In genomic region chr2:65922794-65923193, GRCh38 we compare ENCODE assay signal across 13 cellular contexts.
A peak's percentile ranks its signal among the peaks of the same experiment; 100 is the strongest.
DNase-seq lines count a peak whose midpoint lies in the region; ATAC-seq and TF ChIP-seq lines count a peak whose summit lies in the region.
"Had no signal": no experiment of that assay in that cellular context is flagged by ENCODE, and none has a peak within 500 bp of the region (broad histone marks: within the 10 kb centered on the region; RNA-seq: fewer than 3 reads in every experiment).

No MANE protein-coding gene starts in this region.

- ATAC-seq in left lung: peak; percentile 80
- ATAC-seq: naive thymus-derived CD8-positive, alpha-beta T cell had no signal

- DNase-seq in A673 (ENCODE audit: low spot score) (peak; percentile 72), LoVo (ENCODE audit: low spot score) (peak; percentile 55), adipocyte (ENCODE audit: low read depth) (no peak), left lung (no peak), NCI-H1105 (lab: John Stamatoyannopoulos, UW) (no peak), esophagus muscularis mucosa (ENCODE audit: extremely low spot score) (no peak)
- DNase-seq in effector CD8-positive, alpha-beta T cell (lab: John Stamatoyannopoulos, UW): no peak
- DNase-seq in activated T-helper 1 cell treated with anti-CD3 and anti-CD28 coated beads, Interleukin-12 subunit alpha, Interleukin-12 subunit beta, Interleukin-2, Interleukin-4 antibody, amounts not matched to agents 30 ng/mL and 10 ng/mL and 1 ng/mL, durations not matched to agents 14 hours and 24 hours and 36 hours (ENCODE audit: low spot score): no peak
- DNase-seq: HCEC 1CT; naive thymus-derived CD8-positive, alpha-beta T cell; NCI-H2227 treated with DMSO at 0.1 percent for 48 hours; small intestine had no signal

- H3K27ac ChIP-seq in A673 (ENCODE audit: low read depth, low read length, poor library complexity, severe bottlenecking) (no peak overlapping the region), left lung (peak overlapping the region in 1 of 2 donors; percentile 25), esophagus muscularis mucosa (replicated peaks in 1 of 4) (no peak overlapping the region)
- H3K27ac ChIP-seq: tibial nerve had no signal

- CTCF ChIA-PET in A673 (lab: Charles Lee): no interaction called here

- TF ChIP-seq POLR2A in esophagus muscularis mucosa (IDR thresholded peaks at IDR 0.05; ENCODE audit: low read depth): no peak

- 43% methylated on average over 3 of the region's 4 CpGs for WGBS in esophagus muscularis mucosa

- intact Hi-C loops in A673 (cut with micrococcal nuclease; ENCODE audit: unreplicated experiment) (no loop called here), left lung (cut with DNase I) (no loop called here), esophagus muscularis mucosa (cut with DNase I) (no loop called here)
- intact Hi-C loops in activated T-helper 1 cell treated with anti-CD3 and anti-CD28 coated beads, Interleukin-12 subunit alpha, Interleukin-12 subunit beta, Interleukin-2, Interleukin-4 antibody, amounts not matched to agents 30 ng/mL and 10 ng/mL and 1 ng/mL, durations not matched to agents 14 hours and 24 hours and 36 hours (cut with micrococcal nuclease): no loop called here

- H3K36me3 Mint-ChIP-seq in activated T-helper 1 cell treated with anti-CD3 and anti-CD28 coated beads, Interleukin-12 subunit alpha, Interleukin-12 subunit beta, Interleukin-2, Interleukin-4 antibody, amounts not matched to agents 30 ng/mL and 10 ng/mL and 1 ng/mL, durations not matched to agents 14 hours and 24 hours and 36 hours (ENCODE audit: low read depth): no peaks in the 10 kb centered on the region
- H3K36me3 Mint-ChIP-seq: naive thymus-derived CD8-positive, alpha-beta T cell had no signal

- no peak overlapping the region for H3K4me3 Mint-ChIP-seq in activated T-helper 1 cell treated with anti-CD3 and anti-CD28 coated beads, Interleukin-12 subunit alpha, Interleukin-12 subunit beta, Interleukin-2, Interleukin-4 antibody, amounts not matched to agents 30 ng/mL and 10 ng/mL and 1 ng/mL, durations not matched to agents 14 hours and 24 hours and 36 hours
- H3K4me3 Mint-ChIP-seq: naive thymus-derived CD8-positive, alpha-beta T cell had no signal

- TF ChIP-seq CTCF in A673 (conservative IDR thresholded peaks at IDR 0.05; ENCODE audit: low read depth, low read length) (no peak), left lung (IDR thresholded peaks at IDR 0.05) (no peak), esophagus muscularis mucosa (IDR thresholded peaks at IDR 0.05) (no peak)

- H3K36me3 ChIP-seq in A673 (ENCODE audit: insufficient read depth, low read length, poor library complexity, severe bottlenecking) (no peaks in the 10 kb centered on the region), adipocyte (ENCODE audit: control insufficient read depth, insufficient read depth, low read length, severe bottlenecking) (no peaks in the 10 kb centered on the region), left lung (no peaks in the 10 kb centered on the region), esophagus muscularis mucosa (no peaks in the 10 kb centered on the region)
- H3K36me3 ChIP-seq: tibial nerve had no signal

- H3K27me3 ChIP-seq in A673 (replicated peaks; ENCODE audit: insufficient read depth, low read depth, low read length, poor library complexity): no peaks in the 10 kb centered on the region
- no peaks in the 10 kb centered on the region for H3K27me3 ChIP-seq in adipocyte (replicated peaks; ENCODE audit: control insufficient read depth, insufficient read depth, low read length)
- no peaks in the 10 kb centered on the region for H3K27me3 ChIP-seq in left lung
- H3K27me3 ChIP-seq in esophagus muscularis mucosa: no peaks in the 10 kb centered on the region
- H3K27me3 ChIP-seq: tibial nerve had no signal

- no peaks in the 10 kb centered on the region for H3K27me3 Mint-ChIP-seq in activated T-helper 1 cell treated with anti-CD3 and anti-CD28 coated beads, Interleukin-12 subunit alpha, Interleukin-12 subunit beta, Interleukin-2, Interleukin-4 antibody, amounts not matched to agents 30 ng/mL and 10 ng/mL and 1 ng/mL, durations not matched to agents 14 hours and 24 hours and 36 hours (ENCODE audit: insufficient read depth)

- no peak overlapping the region for H3K27ac Mint-ChIP-seq in activated T-helper 1 cell treated with anti-CD3 and anti-CD28 coated beads, Interleukin-12 subunit alpha, Interleukin-12 subunit beta, Interleukin-2, Interleukin-4 antibody, amounts not matched to agents 30 ng/mL and 10 ng/mL and 1 ng/mL, durations not matched to agents 14 hours and 24 hours and 36 hours
- H3K27ac Mint-ChIP-seq: naive thymus-derived CD8-positive, alpha-beta T cell had no signal

- POLR2A ChIA-PET in A673 (lab: Charles Lee; ENCODE audit: low non-redundant PET): interaction anchor here (0.7 kb wide), 1 partner anchor 453 kb away, joined by 5 read pairs; no protein-coding TSS in a partner anchor

- no peak for TF ChIP-seq EP300 in esophagus muscularis mucosa (IDR thresholded peaks at IDR 0.05)

- H3K9ac ChIP-seq in adipocyte (ENCODE audit: low read length): no peak overlapping the region

- H3K4me3 ChIP-seq in A673 (ENCODE audit: low read depth, low read length, poor library complexity, severe bottlenecking): no peak overlapping the region
- peak overlapping the region; percentile 61 for H3K4me3 ChIP-seq in adipocyte (ENCODE audit: low read length)
- no peak overlapping the region for H3K4me3 ChIP-seq in left lung
- H3K4me3 ChIP-seq in esophagus muscularis mucosa: no peak overlapping the region
- H3K4me3 ChIP-seq: tibial nerve had no signal

- BruUV-seq in A673 (replicated peaks; lab: Mats Ljungman, UMichigan): no TSS peak

- H3K9me3 ChIP-seq in A673 (ENCODE audit: low read depth, low read length, poor library complexity, severe bottlenecking) (no peaks in the 10 kb centered on the region), adipocyte (ENCODE audit: control insufficient read depth, low read length) (no peaks in the 10 kb centered on the region), left lung (no peaks in the 10 kb centered on the region), esophagus muscularis mucosa (no peaks in the 10 kb centered on the region)
- H3K9me3 ChIP-seq: tibial nerve had no signal

- H3K4me1 ChIP-seq in A673 (ENCODE audit: insufficient read depth, low read length, poor library complexity, severe bottlenecking): peaks cover 7% of the 10 kb centered on the region
- H3K4me1 ChIP-seq in adipocyte (ENCODE audit: control insufficient read depth, insufficient read depth, low read length): peaks cover 12% of the 10 kb centered on the region
- peaks cover 0 to 16% of the 10 kb centered on the region in 2 donors for H3K4me1 ChIP-seq in left lung
- no peaks in the 10 kb centered on the region for H3K4me1 ChIP-seq in esophagus muscularis mucosa
- H3K4me1 ChIP-seq: tibial nerve had no signal

- no peaks in the 10 kb centered on the region for H3K4me1 Mint-ChIP-seq in activated T-helper 1 cell treated with anti-CD3 and anti-CD28 coated beads, Interleukin-12 subunit alpha, Interleukin-12 subunit beta, Interleukin-2, Interleukin-4 antibody, amounts not matched to agents 30 ng/mL and 10 ng/mL and 1 ng/mL, durations not matched to agents 14 hours and 24 hours and 36 hours (ENCODE audit: low read depth)
- H3K4me1 Mint-ChIP-seq: naive thymus-derived CD8-positive, alpha-beta T cell had no signal

- peaks cover 5% of the 10 kb centered on the region for H3K9me3 Mint-ChIP-seq in activated T-helper 1 cell treated with anti-CD3 and anti-CD28 coated beads, Interleukin-12 subunit alpha, Interleukin-12 subunit beta, Interleukin-2, Interleukin-4 antibody, amounts not matched to agents 30 ng/mL and 10 ng/mL and 1 ng/mL, durations not matched to agents 14 hours and 24 hours and 36 hours

Comparison
In these comparisons a context has a peak if more than half of its experiments do, and no peak if none do; other contexts are left out.
1. DNase-seq: peak in A673 (single experiment) and LoVo (single experiment); none in adipocyte (single experiment), left lung (0 of 2), effector CD8-positive, alpha-beta T cell (single experiment), NCI-H1105 (single experiment), activated T-helper 1 cell treated with anti-CD3 and anti-CD28 coated beads, Interleukin-12 subunit alpha, Interleukin-12 subunit beta, Interleukin-2, Interleukin-4 antibody, amounts not matched to agents 30 ng/mL and 10 ng/mL and 1 ng/mL, durations not matched to agents 14 hours and 24 hours and 36 hours (single experiment) and esophagus muscularis mucosa (single experiment).